In genomic region chr12:124514145-124514995, GRCh38 we compare ENCODE assay signal across 16 cellular contexts. TPM values are rescaled to one million over a fixed set of nuclear protein-coding genes. Genes with fewer than 3 reads are reported as not detected.
DNase-seq lines count a peak whose midpoint lies in the region; ATAC-seq, FAIRE-seq and TF ChIP-seq lines count a peak whose summit lies in the region.
"Had no signal": no experiment of that assay in that cellular context is flagged by ENCODE, and none has a peak within 500 bp of the region (broad histone marks: within the 10 kb centered on the region; RNA-seq: fewer than 3 reads in every experiment).

No MANE protein-coding gene starts in this region.

- H3K9me3 ChIP-seq in A549: no peaks in the 10 kb centered on the region
- no peaks in the 10 kb centered on the region for H3K9me3 ChIP-seq in HUES48 (ENCODE audit: control insufficient read depth, insufficient read depth, low read length)
- no peaks in the 10 kb centered on the region for H3K9me3 ChIP-seq in endodermal cell (ENCODE audit: control insufficient read depth, low read length)
- H3K9me3 ChIP-seq in osteoblast (ENCODE audit: low read depth, low read length): no peaks in the 10 kb centered on the region
- H3K9me3 ChIP-seq: thyroid gland had no signal

- peaks cover 76% of the 10 kb centered on the region for H3K79me2 ChIP-seq in osteoblast (ENCODE audit: insufficient read depth, low read length)

- no peak for TF ChIP-seq RAD21 in A549 (conservative IDR thresholded peaks at IDR 0.05 in 1 of 2, IDR thresholded peaks at IDR 0.05 in 1 of 2)

- H3K27ac ChIP-seq in A549 (peak overlapping the region in 1 of 2 experiments; percentile 86; a peak in 2 of 6 replicates), HUES48 (ENCODE audit: low read depth, low read length) (peak overlapping the region; percentile 94), endodermal cell (ENCODE audit: low read depth, low read length) (no peak overlapping the region), osteoblast (ENCODE audit: low read depth, low read length) (peak overlapping the region; percentile 95)

- WGBS in A549 (ENCODE audit: missing lambda C conversion rate): 95% methylated on average over 12 of the region's 12 CpGs
- WGBS in endodermal cell (ENCODE audit: insufficient coverage in 1 of 2, insufficient read length in 1 of 2), 2 experiments: 97 to 100% methylated on average over 6 to 12 of the region's 12 CpGs

- H3K4me3 ChIP-seq in A549 (no peak overlapping the region), HUES48 (ENCODE audit: low read depth, low read length) (no peak overlapping the region), endodermal cell (ENCODE audit: low read length) (no peak overlapping the region), osteoblast (ENCODE audit: insufficient read depth, low read length) (no peak overlapping the region)
- H3K4me3 ChIP-seq: thyroid gland had no signal

- H4K20me1 ChIP-seq in osteoblast (ENCODE audit: insufficient read depth, low read length): peaks cover 84% of the 10 kb centered on the region

- TF ChIP-seq POLR2A in A549 (IDR thresholded peaks at IDR 0.05; ENCODE audit: low read length): no peak

- CTCF ChIA-PET in A549 (lab: Yijun Ruan, JAX): no interaction called here

- H2AFZ ChIP-seq in osteoblast (ENCODE audit: low read length): no peak overlapping the region

- POLR2A ChIA-PET in A549 (lab: Yijun Ruan, JAX): no interaction called here

- peaks cover 4% of the 10 kb centered on the region for H3K9me3 Mint-ChIP-seq in endodermal cell
- H3K9me3 Mint-ChIP-seq: immature natural killer cell had no signal

- H3K4me3 Mint-ChIP-seq in endodermal cell: no peak overlapping the region
- H3K4me3 Mint-ChIP-seq: immature natural killer cell had no signal

- FAIRE-seq in A549 (lab: Jason Lieb, UNC): no peak

- H3K9ac ChIP-seq in HUES48 (ENCODE audit: low read depth, low read length) (no peak overlapping the region), endodermal cell (ENCODE audit: extremely low read depth, low read length, poor library complexity, severe bottlenecking) (no peak overlapping the region)

- no peak overlapping the region for H3K4me2 ChIP-seq in A549
- H3K4me2 ChIP-seq in osteoblast (ENCODE audit: insufficient read depth, low read length): no peak overlapping the region

- H3K27me3 ChIP-seq in HUES48 (ENCODE audit: control insufficient read depth, insufficient read depth, low read length): no peaks in the 10 kb centered on the region
- H3K27me3 ChIP-seq in endodermal cell (ENCODE audit: control insufficient read depth, insufficient read depth, low read length, poor library complexity, severe bottlenecking): no peaks in the 10 kb centered on the region
- H3K27me3 ChIP-seq in osteoblast (ENCODE audit: insufficient read depth, low read length): no peaks in the 10 kb centered on the region
- H3K27me3 ChIP-seq: thyroid gland had no signal

- peaks cover 66% of the 10 kb centered on the region for H3K4me1 ChIP-seq in A549
- peaks cover 55% of the 10 kb centered on the region for H3K4me1 ChIP-seq in HUES48 (ENCODE audit: control insufficient read depth, insufficient read depth, low read length)
- peaks cover 12% of the 10 kb centered on the region for H3K4me1 ChIP-seq in endodermal cell (ENCODE audit: control insufficient read depth, insufficient read depth, low read length)
- H3K4me1 ChIP-seq in osteoblast (ENCODE audit: insufficient read depth, low read length): peaks cover 57% of the 10 kb centered on the region

- H3K4me1 Mint-ChIP-seq in endodermal cell: peaks cover 33% of the 10 kb centered on the region

- peaks cover 18% of the 10 kb centered on the region for H3K36me3 Mint-ChIP-seq in endodermal cell (ENCODE audit: low read depth)

- no peak for ATAC-seq in A549
- ATAC-seq in GM21515 (IDR thresholded peaks at IDR 0.05; ENCODE audit: unreplicated experiment): no peak
- ATAC-seq in HG02870 (IDR thresholded peaks at IDR 0.05; ENCODE audit: unreplicated experiment): no peak

- TF ChIP-seq CTCF in A549 (IDR thresholded peaks at IDR 0.05) (no peak), endodermal cell (conservative IDR thresholded peaks at IDR 0.05) (no peak), osteoblast (IDR thresholded peaks at IDR 0.05; ENCODE audit: extremely low read depth, low read depth, low read length) (no peak)

- no peak for TF ChIP-seq EP300 in A549 (IDR thresholded peaks at IDR 0.05)

- DNase-seq in A549 (ENCODE audit: low read depth in 1 of 2, low spot score in 1 of 2) (no peak), endodermal cell (no peak), osteoblast (ENCODE audit: insufficient read length, low spot score, missing footprints) (no peak), NCI-H1930 (lab: John Stamatoyannopoulos, UW) (no peak)
- DNase-seq in stimulated activated CD4-positive, alpha-beta T cell treated with anti-CD3 and anti-CD28 coated beads, Interleukin-4, amount 100 ng/mL, for 1 hour: no peak
- DNase-seq: activated CD4-positive, CD25-positive, alpha-beta regulatory T cell treated with anti-CD3 and anti-CD28 coated beads, Interleukin-2, amount 50 U/mL, for 72 hours; activated CD8-positive, alpha-beta memory T cell treated with anti-CD3 and anti-CD28 coated beads, Interleukin-2, amount 50 U/mL, for 4 hours; activated naive CD4-positive, alpha-beta T cell treated with Interleukin-2 at 50 U/mL for 16 hours; foreskin melanocyte; immature natural killer cell; NCI-H2029 treated with DMSO at 0.1 percent for 48 hours; NCI-H524; thyroid gland had no signal

- H3K36me3 ChIP-seq in HUES48 (ENCODE audit: control insufficient read depth, insufficient read depth, low read length) (peaks cover 7% of the 10 kb centered on the region), endodermal cell (ENCODE audit: control insufficient read depth, insufficient read depth, low read length) (peaks cover 5% of the 10 kb centered on the region), osteoblast (ENCODE audit: insufficient read depth, low read length) (peaks cover 10% of the 10 kb centered on the region)
- H3K36me3 ChIP-seq: thyroid gland had no signal

- H3K27me3 Mint-ChIP-seq in endodermal cell (ENCODE audit: insufficient read depth): no peaks in the 10 kb centered on the region

- H3K27ac Mint-ChIP-seq in endodermal cell: peak overlapping the region; percentile 95

TF ChIP-seq in A549, 52 proteins besides CTCF, POLR2A, EP300 and RAD21:
- TF ChIP-seq KDM1A (IDR thresholded peaks at IDR 0.05; ENCODE audit: low read depth) (0 out of 2 replicates have a peak, but pooled peaks have one; percentile 47), MAZ (IDR thresholded peaks at IDR 0.05; ENCODE audit: borderline replicate concordance, low read depth, low read length) (no peak)

RNA-seq across cellular contexts. Expression of gene NCOR2, which starts 53.0 kb away (rescaled TPM):
- polyA plus RNA-seq in A549 (2011; rRNA removed) (14.1 and 19.3 TPM in 2 replicates), A549 (2017; fragmentation: RNase III; extraction: RNeasy Plus Mini Kit Qiagen cat#74134 plus additional on column Dnase treatment) (151 to 170 TPM (median 160 TPM) in 3 replicates)
- polyA plus RNA-seq in A549 (2012; cell fraction: cytosol; rRNA removed): 40.4 and 55.7 TPM in 2 replicates
- 206 and 232 TPM in 2 replicates for polyA plus RNA-seq in A549 (2012; cell fraction: nucleus; rRNA removed)
- polyA minus RNA-seq in A549 (2011; rRNA and poly(A)+ RNA removed): 39.9 and 51.1 TPM in 2 replicates
- total RNA-seq in endodermal cell (100 to 1,000 TPM; 185 to 207 TPM), osteoblast (45.2 and 47.1 TPM in 2 replicates)
- 112 TPM for polyA plus RNA-seq in endodermal cell (2013, experiment 1 of 2)
- polyA plus RNA-seq in endodermal cell (2013, experiment 2 of 2): 110 TPM
